8 cellular contexts compared by ENCODE assay signal in the genomic region with DNA sequence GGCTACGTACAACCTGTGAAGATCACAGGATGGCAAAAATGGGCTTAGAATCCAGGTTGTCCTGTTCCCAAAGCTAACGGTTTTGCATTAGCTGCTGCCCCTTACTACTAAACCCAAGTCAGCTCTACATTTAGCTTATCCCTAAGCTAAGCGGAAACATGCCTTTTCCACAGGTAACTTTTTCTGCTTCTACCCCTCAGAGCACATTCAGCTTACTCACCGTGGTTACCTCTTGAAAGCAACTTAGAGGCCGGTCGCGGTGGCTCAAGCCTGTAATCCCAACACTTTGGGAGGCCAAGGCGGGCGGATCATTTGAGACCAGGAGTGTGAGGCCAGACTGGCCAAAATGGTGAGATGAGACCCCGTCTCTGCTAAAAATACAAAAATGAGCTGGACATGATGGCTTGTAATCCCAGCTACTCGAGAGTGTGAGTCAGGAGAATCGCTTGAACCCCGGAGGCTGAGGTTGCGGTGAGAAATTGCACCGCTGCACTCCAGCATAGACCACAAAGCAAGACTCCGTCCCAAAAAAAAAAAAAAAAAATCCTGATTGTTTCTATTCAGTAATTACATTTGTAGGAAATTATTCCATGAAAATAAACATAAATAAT. TPM values are rescaled to one million over a fixed set of nuclear protein-coding genes. Genes with fewer than 3 reads are reported as not detected.
DNase-seq lines count a peak whose midpoint lies in the region; ATAC-seq and TF ChIP-seq lines count a peak whose summit lies in the region.

No MANE protein-coding gene starts in this region.

- no peaks in the 10 kb centered on the region for H3K9me2 ChIP-seq in hepatocyte (replicated peaks; ENCODE audit: insufficient read depth)

- no peaks in the 10 kb centered on the region for H3K9me3 ChIP-seq in cardiac muscle cell (ENCODE audit: low read depth)
- no peaks in the 10 kb centered on the region for H3K9me3 ChIP-seq in hepatocyte (ENCODE audit: low read depth)

- H3K27me3 ChIP-seq in cardiac muscle cell = no peaks in the 10 kb centered on the region
- no peaks in the 10 kb centered on the region for H3K27me3 ChIP-seq in hepatocyte

- peak overlapping the region; percentile 76 for H3K27ac Mint-ChIP-seq in activated T-cell treated with anti-CD3 and anti-CD28 coated beads, Interleukin-2, amount 50 U/mL, for 72 hours

- H3K27me3 Mint-ChIP-seq in activated T-cell treated with anti-CD3 and anti-CD28 coated beads, Interleukin-2, amount 50 U/mL, for 72 hours (ENCODE audit: low read depth) = peaks cover 30% of the 10 kb centered on the region

- DNase-seq in cardiac muscle cell (ENCODE audit: low read depth in 1 of 2, low spot score in 1 of 2) (no peak), cardiac septum (ENCODE audit: low spot score) (no peak), hepatocyte (ENCODE audit: low spot score) (no peak), middle frontal gyrus (ENCODE audit: extremely low spot score, low spot score) (no peak)
- peak in 1 of 2 donors; percentile 7 for DNase-seq in activated T-cell treated with anti-CD3 and anti-CD28 coated beads, Interleukin-2, amount 50 U/mL, for 72 hours
- DNase-seq in stimulated activated CD8-positive, alpha-beta memory T cell treated with anti-CD3 and anti-CD28 coated beads, Interleukin-4, amount 100 ng/mL, for 48 hours = peak; percentile 34

- H3K79me2 ChIP-seq in hepatocyte = peaks cover 41% of the 10 kb centered on the region

- TF ChIP-seq POLR2A in GM18505 (IDR thresholded peaks at IDR 0.05; ENCODE audit: borderline replicate concordance, extremely low read depth, insufficient read depth, insufficient read length) = no peak

- H3K4me2 ChIP-seq in hepatocyte = peak overlapping the region; percentile 77

- H3K9me3 Mint-ChIP-seq in activated T-cell treated with anti-CD3 and anti-CD28 coated beads, Interleukin-2, amount 50 U/mL, for 72 hours = no peaks in the 10 kb centered on the region

- ATAC-seq in activated T-cell treated with anti-CD3 and anti-CD28 coated beads, Interleukin-2, amount 50 U/mL, for 72 hours (replicated peaks in 1 of 2) = no peak
- ATAC-seq in HG02870 (IDR thresholded peaks at IDR 0.05; ENCODE audit: unreplicated experiment) (no peak), GM18505 (IDR thresholded peaks at IDR 0.05; ENCODE audit: unreplicated experiment) (no peak)

- H3K4me1 ChIP-seq in cardiac muscle cell (ENCODE audit: low read depth) (peaks cover 28% of the 10 kb centered on the region), hepatocyte (ENCODE audit: insufficient read depth) (peaks cover 20% of the 10 kb centered on the region)

- no peak for TF ChIP-seq CTCF in cardiac muscle cell (IDR thresholded peaks at IDR 0.05; ENCODE audit: low read depth, low read length)
- TF ChIP-seq CTCF in hepatocyte (IDR thresholded peaks at IDR 0.05; ENCODE audit: poor library complexity) = no peak

- H3K27ac ChIP-seq in cardiac muscle cell (peak overlapping the region; percentile 93), hepatocyte (peak overlapping the region; percentile 87)

- peak overlapping the region; percentile 83 for H2AFZ ChIP-seq in hepatocyte

- H3K4me3 Mint-ChIP-seq in activated T-cell treated with anti-CD3 and anti-CD28 coated beads, Interleukin-2, amount 50 U/mL, for 72 hours = peak overlapping the region; percentile 92 to 100

- intact Hi-C loops in cardiac septum (cut with DNase I) = loop anchor here (2.0 kb wide), 1 partner anchor 146 kb away; a partner anchor contains a TSS

- H3K36me3 Mint-ChIP-seq in activated T-cell treated with anti-CD3 and anti-CD28 coated beads, Interleukin-2, amount 50 U/mL, for 72 hours (ENCODE audit: insufficient read depth in 2 of 2) = peaks cover 5 to 15% of the 10 kb centered on the region in 2 donors

- peaks cover 21% of the 10 kb centered on the region for H4K20me1 ChIP-seq in hepatocyte (ENCODE audit: insufficient read depth, poor library complexity, severe bottlenecking)

- H3K36me3 ChIP-seq in cardiac muscle cell (no peaks in the 10 kb centered on the region), hepatocyte (replicated peaks; ENCODE audit: insufficient read depth, low read depth) (no peaks in the 10 kb centered on the region)

- WGBS in hepatocyte (ENCODE audit: low lambda C conversion rate, missing lambda C conversion rate) = 82% methylated on average over 16 of the region's 16 CpGs

- H3K4me3 ChIP-seq in cardiac muscle cell (peak overlapping the region; percentile 31), hepatocyte (peak overlapping the region; percentile 12)

- H3K4me1 Mint-ChIP-seq in activated T-cell treated with anti-CD3 and anti-CD28 coated beads, Interleukin-2, amount 50 U/mL, for 72 hours (ENCODE audit: low read depth) = peaks cover 53% of the 10 kb centered on the region

RNA-seq across cellular contexts. Expression of a gene that starts 0.8 kb away (rescaled TPM):
- total RNA-seq in cardiac muscle cell = 77.0 and 95.7 TPM in 2 replicates
- 62.2 and 63.3 TPM in 2 replicates for polyA plus RNA-seq in cardiac muscle cell
- total RNA-seq in cardiac septum = 18.2 TPM
- 10 to 100 TPM; 35.4 to 38.1 TPM for total RNA-seq in activated T-cell treated with anti-CD3 and anti-CD28 coated beads, Interleukin-2, amount 50 U/mL, for 72 hours
- total RNA-seq in hepatocyte = 74.4 and 90.6 TPM in 2 replicates
- polyA plus RNA-seq in hepatocyte = 34.1 and 39.6 TPM in 2 replicates

RNA-seq across cellular contexts. Expression of a gene that starts 50.0 kb away (rescaled TPM):
- 120 and 196 TPM in 2 replicates for total RNA-seq in cardiac muscle cell
- 99.5 and 156 TPM in 2 replicates for polyA plus RNA-seq in cardiac muscle cell
- 132 TPM for total RNA-seq in cardiac septum
- total RNA-seq in activated T-cell treated with anti-CD3 and anti-CD28 coated beads, Interleukin-2, amount 50 U/mL, for 72 hours = 10 to 100 TPM; 54.2 to 62.7 TPM
- total RNA-seq in hepatocyte = 45.3 and 56.4 TPM in 2 replicates
- 29.7 and 29.9 TPM in 2 replicates for polyA plus RNA-seq in hepatocyte
